In genomic region chr2:10285578-10286198, GRCh38 we compare ENCODE assay signal across 1 cellular context.
TF ChIP-seq lines count a peak whose summit lies in the region.

No MANE protein-coding gene starts in this region.

TF ChIP-seq in HEK293, 187 proteins besides CTCF, POLR2A, EP300 and RAD21 (continued from another document):
- TF ChIP-seq, protein P1, sequence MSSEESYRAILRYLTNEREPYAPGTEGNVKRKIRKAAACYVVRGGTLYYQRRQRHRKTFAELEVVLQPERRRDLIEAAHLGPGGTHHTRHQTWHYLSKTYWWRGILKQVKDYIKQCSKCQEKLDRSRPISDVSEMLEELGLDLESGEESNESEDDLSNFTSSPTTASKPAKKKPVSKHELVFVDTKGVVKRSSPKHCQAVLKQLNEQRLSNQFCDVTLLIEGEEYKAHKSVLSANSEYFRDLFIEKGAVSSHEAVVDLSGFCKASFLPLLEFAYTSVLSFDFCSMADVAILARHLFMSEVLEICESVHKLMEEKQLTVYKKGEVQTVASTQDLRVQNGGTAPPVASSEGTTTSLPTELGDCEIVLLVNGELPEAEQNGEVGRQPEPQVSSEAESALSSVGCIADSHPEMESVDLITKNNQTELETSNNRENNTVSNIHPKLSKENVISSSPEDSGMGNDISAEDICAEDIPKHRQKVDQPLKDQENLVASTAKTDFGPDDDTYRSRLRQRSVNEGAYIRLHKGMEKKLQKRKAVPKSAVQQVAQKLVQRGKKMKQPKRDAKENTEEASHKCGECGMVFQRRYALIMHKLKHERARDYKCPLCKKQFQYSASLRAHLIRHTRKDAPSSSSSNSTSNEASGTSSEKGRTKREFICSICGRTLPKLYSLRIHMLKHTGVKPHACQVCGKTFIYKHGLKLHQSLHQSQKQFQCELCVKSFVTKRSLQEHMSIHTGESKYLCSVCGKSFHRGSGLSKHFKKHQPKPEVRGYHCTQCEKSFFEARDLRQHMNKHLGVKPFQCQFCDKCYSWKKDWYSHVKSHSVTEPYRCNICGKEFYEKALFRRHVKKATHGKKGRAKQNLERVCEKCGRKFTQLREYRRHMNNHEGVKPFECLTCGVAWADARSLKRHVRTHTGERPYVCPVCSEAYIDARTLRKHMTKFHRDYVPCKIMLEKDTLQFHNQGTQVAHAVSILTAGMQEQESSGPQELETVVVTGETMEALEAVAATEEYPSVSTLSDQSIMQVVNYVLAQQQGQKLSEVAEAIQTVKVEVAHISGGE (tag by site-specific recombination; conservative IDR thresholded peaks at IDR 0.05; ENCODE audit: low read depth): no peak
- TF ChIP-seq ZNF202 (tag by site-specific recombination; IDR thresholded peaks at IDR 0.05; ENCODE audit: borderline replicate concordance) (no peak), SP7 (tag by site-specific recombination; IDR thresholded peaks at IDR 0.05) (no peak), ZBTB8A (tag by site-specific recombination; IDR thresholded peaks at IDR 0.05) (peak; percentile 40; the same call in 1 of the 2 replicates), ZSCAN30 (tag by site-specific recombination; IDR thresholded peaks at IDR 0.05) (no peak), HIC1 (tag by site-specific recombination; IDR thresholded peaks at IDR 0.05) (no peak), ZNF24 (tag by site-specific recombination; IDR thresholded peaks at IDR 0.05) (no peak), ATF2 (tag by site-specific recombination; IDR thresholded peaks at IDR 0.05; ENCODE audit: low read depth) (no peak), ZNF791 (tag by site-specific recombination; IDR thresholded peaks at IDR 0.05) (no peak), ZNF26 (tag by site-specific recombination; IDR thresholded peaks at IDR 0.05) (no peak), ZNF302 (tag by site-specific recombination; IDR thresholded peaks at IDR 0.05; ENCODE audit: low read depth) (no peak), ZNF514 (tag by site-specific recombination; IDR thresholded peaks at IDR 0.05) (no peak), ZNF157 (tag by site-specific recombination; IDR thresholded peaks at IDR 0.05) (no peak), ZNF596 (tag by site-specific recombination; IDR thresholded peaks at IDR 0.05) (no peak), ZNF677 (tag by site-specific recombination; IDR thresholded peaks at IDR 0.05) (no peak), ZNF707 (tag by site-specific recombination; IDR thresholded peaks at IDR 0.05) (no peak), ZNF621 (tag by site-specific recombination; IDR thresholded peaks at IDR 0.05) (no peak), WT1 (tag by site-specific recombination; IDR thresholded peaks at IDR 0.05) (no peak), ZSCAN23 (tag by site-specific recombination; IDR thresholded peaks at IDR 0.05) (no peak), ZNF354C (tag by site-specific recombination; IDR thresholded peaks at IDR 0.05; ENCODE audit: borderline replicate concordance, low read depth) (no peak), ZIC2 (tag by site-specific recombination; IDR thresholded peaks at IDR 0.05) (peak; percentile 88), FEZF1 (tag by site-specific recombination; IDR thresholded peaks at IDR 0.05) (no peak), ZFHX2 (tag by site-specific recombination; conservative IDR thresholded peaks at IDR 0.05) (peak; percentile 56; the same call in 1 of the 2 replicates), GLIS1 (tag by site-specific recombination; IDR thresholded peaks at IDR 0.05) (no peak), ZBTB6 (tag by site-specific recombination; IDR thresholded peaks at IDR 0.05) (no peak), ZEB2 (tag by site-specific recombination; IDR thresholded peaks at IDR 0.05) (no peak), ZNF132 (tag by site-specific recombination; IDR thresholded peaks at IDR 0.05; ENCODE audit: borderline replicate concordance) (no peak), ZNF311 (tag by site-specific recombination; IDR thresholded peaks at IDR 0.05; ENCODE audit: borderline replicate concordance) (no peak), ZNF623 (tag by site-specific recombination; IDR thresholded peaks at IDR 0.05) (no peak)
- TF ChIP-seq, protein P2, sequence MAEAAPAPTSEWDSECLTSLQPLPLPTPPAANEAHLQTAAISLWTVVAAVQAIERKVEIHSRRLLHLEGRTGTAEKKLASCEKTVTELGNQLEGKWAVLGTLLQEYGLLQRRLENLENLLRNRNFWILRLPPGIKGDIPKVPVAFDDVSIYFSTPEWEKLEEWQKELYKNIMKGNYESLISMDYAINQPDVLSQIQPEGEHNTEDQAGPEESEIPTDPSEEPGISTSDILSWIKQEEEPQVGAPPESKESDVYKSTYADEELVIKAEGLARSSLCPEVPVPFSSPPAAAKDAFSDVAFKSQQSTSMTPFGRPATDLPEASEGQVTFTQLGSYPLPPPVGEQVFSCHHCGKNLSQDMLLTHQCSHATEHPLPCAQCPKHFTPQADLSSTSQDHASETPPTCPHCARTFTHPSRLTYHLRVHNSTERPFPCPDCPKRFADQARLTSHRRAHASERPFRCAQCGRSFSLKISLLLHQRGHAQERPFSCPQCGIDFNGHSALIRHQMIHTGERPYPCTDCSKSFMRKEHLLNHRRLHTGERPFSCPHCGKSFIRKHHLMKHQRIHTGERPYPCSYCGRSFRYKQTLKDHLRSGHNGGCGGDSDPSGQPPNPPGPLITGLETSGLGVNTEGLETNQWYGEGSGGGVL (tag by site-specific recombination; IDR thresholded peaks at IDR 0.05): no peak
- TF ChIP-seq, protein P3, sequence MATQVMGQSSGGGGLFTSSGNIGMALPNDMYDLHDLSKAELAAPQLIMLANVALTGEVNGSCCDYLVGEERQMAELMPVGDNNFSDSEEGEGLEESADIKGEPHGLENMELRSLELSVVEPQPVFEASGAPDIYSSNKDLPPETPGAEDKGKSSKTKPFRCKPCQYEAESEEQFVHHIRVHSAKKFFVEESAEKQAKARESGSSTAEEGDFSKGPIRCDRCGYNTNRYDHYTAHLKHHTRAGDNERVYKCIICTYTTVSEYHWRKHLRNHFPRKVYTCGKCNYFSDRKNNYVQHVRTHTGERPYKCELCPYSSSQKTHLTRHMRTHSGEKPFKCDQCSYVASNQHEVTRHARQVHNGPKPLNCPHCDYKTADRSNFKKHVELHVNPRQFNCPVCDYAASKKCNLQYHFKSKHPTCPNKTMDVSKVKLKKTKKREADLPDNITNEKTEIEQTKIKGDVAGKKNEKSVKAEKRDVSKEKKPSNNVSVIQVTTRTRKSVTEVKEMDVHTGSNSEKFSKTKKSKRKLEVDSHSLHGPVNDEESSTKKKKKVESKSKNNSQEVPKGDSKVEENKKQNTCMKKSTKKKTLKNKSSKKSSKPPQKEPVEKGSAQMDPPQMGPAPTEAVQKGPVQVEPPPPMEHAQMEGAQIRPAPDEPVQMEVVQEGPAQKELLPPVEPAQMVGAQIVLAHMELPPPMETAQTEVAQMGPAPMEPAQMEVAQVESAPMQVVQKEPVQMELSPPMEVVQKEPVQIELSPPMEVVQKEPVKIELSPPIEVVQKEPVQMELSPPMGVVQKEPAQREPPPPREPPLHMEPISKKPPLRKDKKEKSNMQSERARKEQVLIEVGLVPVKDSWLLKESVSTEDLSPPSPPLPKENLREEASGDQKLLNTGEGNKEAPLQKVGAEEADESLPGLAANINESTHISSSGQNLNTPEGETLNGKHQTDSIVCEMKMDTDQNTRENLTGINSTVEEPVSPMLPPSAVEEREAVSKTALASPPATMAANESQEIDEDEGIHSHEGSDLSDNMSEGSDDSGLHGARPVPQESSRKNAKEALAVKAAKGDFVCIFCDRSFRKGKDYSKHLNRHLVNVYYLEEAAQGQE (tag by site-specific recombination; IDR thresholded peaks at IDR 0.05): no peak
- TF ChIP-seq, protein P4, sequence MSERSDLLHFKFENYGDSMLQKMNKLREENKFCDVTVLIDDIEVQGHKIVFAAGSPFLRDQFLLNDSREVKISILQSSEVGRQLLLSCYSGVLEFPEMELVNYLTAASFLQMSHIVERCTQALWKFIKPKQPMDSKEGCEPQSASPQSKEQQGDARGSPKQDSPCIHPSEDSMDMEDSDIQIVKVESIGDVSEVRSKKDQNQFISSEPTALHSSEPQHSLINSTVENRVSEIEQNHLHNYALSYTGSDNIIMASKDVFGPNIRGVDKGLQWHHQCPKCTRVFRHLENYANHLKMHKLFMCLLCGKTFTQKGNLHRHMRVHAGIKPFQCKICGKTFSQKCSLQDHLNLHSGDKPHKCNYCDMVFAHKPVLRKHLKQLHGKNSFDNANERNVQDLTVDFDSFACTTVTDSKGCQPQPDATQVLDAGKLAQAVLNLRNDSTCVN (tag by site-specific recombination; optimal IDR thresholded peaks at IDR 0.05): no peak
- TF ChIP-seq, protein P5, sequence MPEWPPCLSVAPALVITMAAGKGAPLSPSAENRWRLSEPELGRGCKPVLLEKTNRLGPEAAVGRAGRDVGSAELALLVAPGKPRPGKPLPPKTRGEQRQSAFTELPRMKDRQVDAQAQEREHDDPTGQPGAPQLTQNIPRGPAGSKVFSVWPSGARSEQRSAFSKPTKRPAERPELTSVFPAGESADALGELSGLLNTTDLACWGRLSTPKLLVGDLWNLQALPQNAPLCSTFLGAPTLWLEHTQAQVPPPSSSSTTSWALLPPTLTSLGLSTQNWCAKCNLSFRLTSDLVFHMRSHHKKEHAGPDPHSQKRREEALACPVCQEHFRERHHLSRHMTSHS (tag by site-specific recombination; IDR thresholded peaks at IDR 0.05): no peak
